ENCODE assay signal across 1 cellular context in genomic region chr1:28322209-28322608, GRCh38.
TF ChIP-seq lines count a peak whose summit lies in the region.

No MANE protein-coding gene starts in this region.

TF ChIP-seq in HepG2, 621 proteins besides CTCF, POLR2A, EP300 and RAD21:
- no peak for TF ChIP-seq DDIT3 (CRISPR knock-in tag; IDR thresholded peaks at IDR 0.05)
- no peak for TF ChIP-seq ATM (IDR thresholded peaks at IDR 0.05; ENCODE audit: borderline replicate concordance)
- no peak for TF ChIP-seq ZNF33B (CRISPR knock-in tag; IDR thresholded peaks at IDR 0.05)
- TF ChIP-seq HNF1A (IDR thresholded peaks at IDR 0.05; ENCODE audit: low read depth), result no peak
- TF ChIP-seq HNF1A (CRISPR knock-in tag; IDR thresholded peaks at IDR 0.05; ENCODE audit: borderline replicate concordance), result no peak
- TF ChIP-seq ZNF367 (CRISPR knock-in tag; IDR thresholded peaks at IDR 0.05; ENCODE audit: borderline replicate concordance), result no peak
- TF ChIP-seq ATF7 (IDR thresholded peaks at IDR 0.05), result no peak
- TF ChIP-seq ATF7 (CRISPR knock-in tag; IDR thresholded peaks at IDR 0.05), result no peak
- no peak for TF ChIP-seq E2F1 (CRISPR knock-in tag; IDR thresholded peaks at IDR 0.05)
- no peak for TF ChIP-seq ATAD3A (CRISPR knock-in tag; IDR thresholded peaks at IDR 0.05)
- TF ChIP-seq FOXK2 (IDR thresholded peaks at IDR 0.05), result no peak
- TF ChIP-seq CSRNP2 (CRISPR knock-in tag; conservative IDR thresholded peaks at IDR 0.05; ENCODE audit: low read depth), result no peak
- TF ChIP-seq ZFP62 (CRISPR knock-in tag; IDR thresholded peaks at IDR 0.05), result no peak
